17 cellular contexts compared by ENCODE assay signal in genomic region chr1:116318897-116319296, GRCh38. TPM values are rescaled to one million over a fixed set of nuclear protein-coding genes. Genes with fewer than 3 reads are reported as not detected.
DNase-seq lines count a peak whose midpoint lies in the region; ATAC-seq and TF ChIP-seq lines count a peak whose summit lies in the region.
"Had no signal": no experiment of that assay in that cellular context is flagged by ENCODE, and none has a peak within 500 bp of the region (broad histone marks: within the 10 kb centered on the region; RNA-seq: fewer than 3 reads in every experiment).

No MANE protein-coding gene starts in this region.

- ATAC-seq in IMR-90 (ENCODE audit: low read depth) (no peak), GM19023 (IDR thresholded peaks at IDR 0.05; ENCODE audit: unreplicated experiment) (no peak)
- ATAC-seq: Panc1 had no signal

- dilution Hi-C loops in IMR-90 (cut with HindIII; ENCODE audit: low sequenced_read_pairs, unreplicated experiment) = no loop called here

- no peak overlapping the region for H3K14ac ChIP-seq in IMR-90 (replicated peaks; ENCODE audit: low read depth, low read length)

- peak; percentile 1 for DNase-seq in IMR-90
- DNase-seq in amniotic epithelial cell (ENCODE audit: low read depth) = peak; percentile 18
- peak in 1 of 2 experiments; percentile 51 for DNase-seq in mesothelial cell of epicardium (ENCODE audit: low spot score in 2 of 2, unreplicated experiment in 2 of 2)
- no peak for DNase-seq in progenitor cell of endocrine pancreas (ENCODE audit: low spot score, unreplicated experiment)
- DNase-seq in stimulated activated naive CD4-positive, alpha-beta T cell treated with Interleukin-2 at 50 U/mL for 16 hours (lab: John Stamatoyannopoulos, UW) = no peak
- no peak for DNase-seq in NCI-H1417 treated with DMSO at 0.1 percent for 48 hours (lab: John Stamatoyannopoulos, UW)
- no peak for DNase-seq in GM13977 (ENCODE audit: low spot score)
- DNase-seq: DMS 273 treated with DMSO at 0.1 percent for 48 hours, Kasumi-1, NCI-H1105 treated with DMSO at 0.1 percent for 48 hours, NCI-H1930, NCI-H2171, NCI-H446 treated with DMSO at 0.1 percent for 48 hours, SHP77 had no signal

- no peak overlapping the region for H3K56ac ChIP-seq in IMR-90 (ENCODE audit: extremely low read depth, insufficient read depth, low read length)

- CTCF ChIA-PET in IMR-90 (lab: Yijun Ruan, JAX) = no interaction called here

- H3K9ac ChIP-seq in IMR-90 (ENCODE audit: low read depth, low read length) = no peak overlapping the region
- H3K9ac ChIP-seq: BLaER1 had no signal

- H2BK20ac ChIP-seq in IMR-90 (ENCODE audit: low read depth, low read length) = no peak overlapping the region

- no peak overlapping the region for H2AK9ac ChIP-seq in IMR-90 (replicated peaks; ENCODE audit: low read depth, low read length, poor library complexity)

- in situ Hi-C loops in IMR-90 (cut with MboI; ENCODE audit: low sequenced_read_pairs) (no loop called here), GM13977 (cut with MboI; ENCODE audit: low pct_unique_long_range_greater_than_20kb, low sequenced_read_pairs, unreplicated experiment) (no loop called here)

- no peak overlapping the region for H2BK15ac ChIP-seq in IMR-90 (ENCODE audit: low read depth, low read length)

- H3K36me3 Mint-ChIP-seq in mesothelial cell of epicardium = no peaks in the 10 kb centered on the region
- no peaks in the 10 kb centered on the region for H3K36me3 Mint-ChIP-seq in progenitor cell of endocrine pancreas (ENCODE audit: insufficient read depth)

- H2BK120ac ChIP-seq in IMR-90 (ENCODE audit: low read depth, low read length) = no peak overlapping the region

- no peak overlapping the region for H2BK5ac ChIP-seq in IMR-90 (ENCODE audit: low read depth, low read length, poor library complexity, severe bottlenecking)

- BruUV-seq in IMR-90 (replicated peaks; lab: Mats Ljungman, UMichigan) = no TSS peak

- no peak overlapping the region for H2AK5ac ChIP-seq in IMR-90 (ENCODE audit: low read depth, low read length)

- H2AFZ ChIP-seq in IMR-90 (replicated peaks; ENCODE audit: low read length, poor library complexity) = no peak overlapping the region

- H3K23ac ChIP-seq in IMR-90 (ENCODE audit: low read depth, low read length) = no peak overlapping the region

- no peak for TF ChIP-seq POLR2A in IMR-90 (IDR thresholded peaks at IDR 0.05; ENCODE audit: low read depth, low read length)

- no peak for TF ChIP-seq RAD21 in IMR-90 (IDR thresholded peaks at IDR 0.05; ENCODE audit: low read length)

- intact Hi-C loops in IMR-90 (cut with micrococcal nuclease) = no loop called here

- peaks cover 8% of the 10 kb centered on the region for H3K27me3 ChIP-seq in IMR-90 (ENCODE audit: control insufficient read depth, insufficient read depth, low read length)
- H3K27me3 ChIP-seq: BLaER1 had no signal

- no peaks in the 10 kb centered on the region for H3K79me1 ChIP-seq in IMR-90 (ENCODE audit: low read depth in 1 of 2, low read length in 2 of 2)

- no peak overlapping the region for H4K5ac ChIP-seq in IMR-90 (ENCODE audit: low read depth, low read length)

- H3K36me3 ChIP-seq in IMR-90 (ENCODE audit: control insufficient read depth, insufficient read depth, low read length) = no peaks in the 10 kb centered on the region
- H3K36me3 ChIP-seq: BLaER1 had no signal

- H3K4me1 ChIP-seq in IMR-90 (ENCODE audit: control insufficient read depth, insufficient read depth, low read length) = no peaks in the 10 kb centered on the region
- H3K4me1 ChIP-seq: BLaER1 had no signal

- H3K9me1 ChIP-seq in IMR-90 (ENCODE audit: insufficient read depth, low read length) = no peaks in the 10 kb centered on the region

- H3K27me3 Mint-ChIP-seq in mesothelial cell of epicardium (ENCODE audit: low read depth) (peaks cover 5% of the 10 kb centered on the region), progenitor cell of endocrine pancreas (no peaks in the 10 kb centered on the region)

- no peak overlapping the region for H3K4me2 ChIP-seq in IMR-90 (ENCODE audit: low read depth, low read length)
- H3K4me2 ChIP-seq: BLaER1 had no signal

- no peak for TF ChIP-seq CTCF in IMR-90 (conservative IDR thresholded peaks at IDR 0.05; ENCODE audit: low read depth, low read length)
- no peak for TF ChIP-seq CTCF in mesothelial cell of epicardium (IDR thresholded peaks at IDR 0.05; ENCODE audit: unreplicated experiment)
- no peak for TF ChIP-seq CTCF in progenitor cell of endocrine pancreas (IDR thresholded peaks at IDR 0.05; ENCODE audit: unreplicated experiment)
- no peak for TF ChIP-seq CTCF in GM13977 (IDR thresholded peaks at IDR 0.05; ENCODE audit: extremely low read depth, insufficient read depth, missing control alignments)

- H3K9me3 Mint-ChIP-seq in mesothelial cell of epicardium (no peaks in the 10 kb centered on the region), progenitor cell of endocrine pancreas (ENCODE audit: low read depth) (no peaks in the 10 kb centered on the region)

- no peak overlapping the region for H4K91ac ChIP-seq in IMR-90 (ENCODE audit: insufficient read depth, low read depth, low read length)

- H3K4me3 Mint-ChIP-seq in mesothelial cell of epicardium (peak overlapping the region; percentile 34), progenitor cell of endocrine pancreas (ENCODE audit: low read depth) (no peak overlapping the region)

- no peak overlapping the region for H3K4me3 ChIP-seq in IMR-90 (ENCODE audit: insufficient read depth, low read depth, low read length)
- H3K4me3 ChIP-seq: BLaER1 had no signal

- H3K27ac Mint-ChIP-seq in mesothelial cell of epicardium = peak overlapping the region; percentile 98
- H3K27ac Mint-ChIP-seq in progenitor cell of endocrine pancreas = peak overlapping the region; percentile 89

- WGBS in IMR-90 (ENCODE audit: extremely low coverage in 2 of 2, insufficient read length in 1 of 2), 2 experiments = no CpG with 5 or more reads among the region's 9 CpGs

- no peak overlapping the region for H3K18ac ChIP-seq in IMR-90 (ENCODE audit: low read depth, low read length)

- POLR2A ChIA-PET in IMR-90 (lab: Charles Lee; ENCODE audit: unreplicated experiment) = no interaction called here

- H4K8ac ChIP-seq in IMR-90 (ENCODE audit: low read depth in 2 of 2, low read length in 2 of 2) = no peak overlapping the region

- no peak overlapping the region for H3K4ac ChIP-seq in IMR-90 (ENCODE audit: low read depth, low read length)

- H3K27ac ChIP-seq in IMR-90 (ENCODE audit: insufficient read depth, low read length) = no peak overlapping the region
- H3K27ac ChIP-seq: BLaER1 had no signal

- H4K20me1 ChIP-seq in IMR-90 (ENCODE audit: insufficient read depth, low read length) = no peaks in the 10 kb centered on the region
- H4K20me1 ChIP-seq: BLaER1 had no signal

- H3K4me1 Mint-ChIP-seq in mesothelial cell of epicardium (peaks cover 62% of the 10 kb centered on the region), progenitor cell of endocrine pancreas (ENCODE audit: low read depth) (peaks cover 53% of the 10 kb centered on the region)

- H3K9me3 ChIP-seq in IMR-90 (ENCODE audit: control insufficient read depth, insufficient read depth, low read length) = no peaks in the 10 kb centered on the region
- H3K9me3 ChIP-seq: BLaER1 had no signal

TF ChIP-seq in IMR-90, 13 proteins besides CTCF, POLR2A, EP300 and RAD21:
- TF ChIP-seq MAZ (IDR thresholded peaks at IDR 0.05; ENCODE audit: borderline replicate concordance, low read depth, low read length) = no peak
- TF ChIP-seq ELK1 (IDR thresholded peaks at IDR 0.05; ENCODE audit: borderline replicate concordance, low read depth, low read length) = no peak

RNA-seq across cellular contexts. Expression of gene ATP1A1, which starts 54.1 kb away (rescaled TPM):
- total RNA-seq in IMR-90 (2012; rRNA removed) (107 and 116 TPM in 2 replicates), mesothelial cell of epicardium (215 to 221 TPM (median 219 TPM) in 3 replicates), progenitor cell of endocrine pancreas (325 and 332 TPM in 2 replicates)
- polyA plus RNA-seq in IMR-90 (2012; rRNA removed) = 124 and 125 TPM in 2 replicates
- polyA plus RNA-seq in IMR-90 (2012; cell fraction: cytosol; rRNA removed) = 80.5 and 128 TPM in 2 replicates
- 50.7 and 113 TPM in 2 replicates for polyA plus RNA-seq in IMR-90 (2012; cell fraction: nucleus; rRNA removed; ENCODE audit: low replicate concordance)

Comparison
In these comparisons a context has a peak if more than half of its experiments do, and no peak if none do; other contexts are left out.
1. DNase-seq: peak in IMR-90 (single experiment) and amniotic epithelial cell (single experiment); none in progenitor cell of endocrine pancreas (single experiment), stimulated activated naive CD4-positive, alpha-beta T cell treated with Interleukin-2 at 50 U/mL for 16 hours (single experiment), NCI-H1417 treated with DMSO at 0.1 percent for 48 hours (single experiment) and GM13977 (single experiment).